ENCODE assay signal across 1 cellular context in genomic region chr22:20062766-20063083, GRCh38.
TF ChIP-seq lines count a peak whose summit lies in the region.

No MANE protein-coding gene starts in this region.

TF ChIP-seq in IMR-90, 13 proteins besides CTCF, POLR2A, EP300 and RAD21:
- TF ChIP-seq SMC3 (IDR thresholded peaks at IDR 0.05; ENCODE audit: low read depth, low read length) (no peak), USF2 (IDR thresholded peaks at IDR 0.05; ENCODE audit: low read depth, low read length) (no peak), BHLHE40 (IDR thresholded peaks at IDR 0.05; ENCODE audit: low read depth, low read length) (peak; percentile 79), FOS (IDR thresholded peaks at IDR 0.05; ENCODE audit: low read depth, low read length) (no peak)
